Comparison of ENCODE assay signal across 2 cellular contexts in genomic region chr4:129153700-129154099, GRCh38.
TF ChIP-seq lines count a peak whose summit lies in the region.

No MANE protein-coding gene starts in this region.

TF ChIP-seq in HepG2, 621 proteins besides CTCF, POLR2A, EP300 and RAD21:
- TF ChIP-seq ESRRA (CRISPR knock-in tag; IDR thresholded peaks at IDR 0.05; ENCODE audit: low read depth) (no peak), NFE2L2 (IDR thresholded peaks at IDR 0.05; ENCODE audit: low read length) (peak; percentile 57; the same call in 1 of the 2 replicates), DR1 (CRISPR knock-in tag; IDR thresholded peaks at IDR 0.05) (no peak), CEBPB (IDR thresholded peaks at IDR 0.05; ENCODE audit: borderline replicate concordance, low read depth, low read length) (peak; percentile 32; the same call in 1 of the 2 replicates)

TF ChIP-seq in K562, 482 proteins besides CTCF, POLR2A, EP300 and RAD21 (continued from another document):
- TF ChIP-seq NFE2 (IDR thresholded peaks at IDR 0.05; ENCODE audit: low read depth), result 0 out of 2 replicates have a peak, but pooled peaks have one; percentile 17
- TF ChIP-seq CXXC5 (CRISPR knock-in tag; IDR thresholded peaks at IDR 0.05), result no peak
- TF ChIP-seq BMI1 (IDR thresholded peaks at IDR 0.05; ENCODE audit: low read length), result no peak
- TF ChIP-seq CEBPZ (IDR thresholded peaks at IDR 0.05; ENCODE audit: borderline replicate concordance, low read depth, low read length), result no peak
- TF ChIP-seq MBD2 (IDR thresholded peaks at IDR 0.05; ENCODE audit: borderline replicate concordance, low read depth), result no peak
- TF ChIP-seq, protein P1, sequence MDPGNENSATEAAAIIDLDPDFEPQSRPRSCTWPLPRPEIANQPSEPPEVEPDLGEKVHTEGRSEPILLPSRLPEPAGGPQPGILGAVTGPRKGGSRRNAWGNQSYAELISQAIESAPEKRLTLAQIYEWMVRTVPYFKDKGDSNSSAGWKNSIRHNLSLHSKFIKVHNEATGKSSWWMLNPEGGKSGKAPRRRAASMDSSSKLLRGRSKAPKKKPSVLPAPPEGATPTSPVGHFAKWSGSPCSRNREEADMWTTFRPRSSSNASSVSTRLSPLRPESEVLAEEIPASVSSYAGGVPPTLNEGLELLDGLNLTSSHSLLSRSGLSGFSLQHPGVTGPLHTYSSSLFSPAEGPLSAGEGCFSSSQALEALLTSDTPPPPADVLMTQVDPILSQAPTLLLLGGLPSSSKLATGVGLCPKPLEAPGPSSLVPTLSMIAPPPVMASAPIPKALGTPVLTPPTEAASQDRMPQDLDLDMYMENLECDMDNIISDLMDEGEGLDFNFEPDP (CRISPR knock-in tag; IDR thresholded peaks at IDR 0.05), result no peak
- TF ChIP-seq ZNF316 (IDR thresholded peaks at IDR 0.05), result peak; percentile 36
- TF ChIP-seq PURB (CRISPR knock-in tag; IDR thresholded peaks at IDR 0.05; ENCODE audit: low read depth), result no peak
- no peak for TF ChIP-seq ZNF551 (CRISPR knock-in tag; IDR thresholded peaks at IDR 0.05)
- TF ChIP-seq CEBPB (tag; IDR thresholded peaks at IDR 0.05), result peak; percentile 73
- TF ChIP-seq, protein P2, sequence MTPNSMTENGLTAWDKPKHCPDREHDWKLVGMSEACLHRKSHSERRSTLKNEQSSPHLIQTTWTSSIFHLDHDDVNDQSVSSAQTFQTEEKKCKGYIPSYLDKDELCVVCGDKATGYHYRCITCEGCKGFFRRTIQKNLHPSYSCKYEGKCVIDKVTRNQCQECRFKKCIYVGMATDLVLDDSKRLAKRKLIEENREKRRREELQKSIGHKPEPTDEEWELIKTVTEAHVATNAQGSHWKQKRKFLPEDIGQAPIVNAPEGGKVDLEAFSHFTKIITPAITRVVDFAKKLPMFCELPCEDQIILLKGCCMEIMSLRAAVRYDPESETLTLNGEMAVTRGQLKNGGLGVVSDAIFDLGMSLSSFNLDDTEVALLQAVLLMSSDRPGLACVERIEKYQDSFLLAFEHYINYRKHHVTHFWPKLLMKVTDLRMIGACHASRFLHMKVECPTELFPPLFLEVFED (CRISPR knock-in tag; conservative IDR thresholded peaks at IDR 0.05), result no peak
- TF ChIP-seq MAFG (tag; conservative IDR thresholded peaks at IDR 0.05), result peak; percentile 55
TF ChIP-seq in K562: peak in this region for 4.
